In genomic region chr14:23405516-23406025, GRCh38 we compare ENCODE assay signal across 27 cellular contexts. TPM values are rescaled to one million over a fixed set of nuclear protein-coding genes. Genes with fewer than 3 reads are reported as not detected.
"Had no signal": no experiment of that assay in that cellular context is flagged by ENCODE, and none has a peak within 500 bp of the region (broad histone marks: within the 10 kb centered on the region; RNA-seq: fewer than 3 reads in every experiment).

No MANE protein-coding gene starts in this region.

- H3K27me3 Mint-ChIP-seq: activated CD8-positive, alpha-beta T cell treated with anti-CD3 and anti-CD28 coated beads for 36 hours; activated naive CD4-positive, alpha-beta T cell treated with anti-CD3 and anti-CD28 coated beads, Interleukin-2, amount 50 U/mL, for 24 hours had no signal

- H3K27me3 ChIP-seq: ascending aorta, Peyer's patch had no signal

- H3K4me1 ChIP-seq: ascending aorta, breast epithelium, Peyer's patch had no signal

- H3K36me3 ChIP-seq: ascending aorta, breast epithelium, Peyer's patch had no signal

- H3K27ac Mint-ChIP-seq: activated CD4-positive, alpha-beta T cell treated with anti-CD3 and anti-CD28 coated beads, Interleukin-2, amount 10 ng/mL, durations not matched to agents 24 days and 14 days; activated CD8-positive, alpha-beta T cell treated with anti-CD3 and anti-CD28 coated beads for 36 hours; activated naive CD8-positive, alpha-beta T cell treated with anti-CD3 and anti-CD28 coated beads, Interleukin-2, amount 10 ng/mL, durations not matched to agents 7 days and 5 days; activated T-cell treated with anti-CD3 and anti-CD28 coated beads, Interleukin-2, amount 50 U/mL, for 72 hours; activated T-helper 2 cell treated with anti-CD3 and anti-CD28 coated beads, Interferon-gamma antibody, Interleukin-2, Interleukin-4, amounts not matched to agents 10 μg/mL and 5 μg/mL and 100 μg/mL, durations not matched to agents 14 hours and 24 hours and 36 hours had no signal

- H3K9ac ChIP-seq: KMS-11 had no signal

- H3K4me1 Mint-ChIP-seq: activated CD4-positive, alpha-beta T cell treated with anti-CD3 and anti-CD28 coated beads, Interleukin-2, amount 10 ng/mL, durations not matched to agents 24 days and 14 days; activated naive CD4-positive, alpha-beta T cell treated with anti-CD3 and anti-CD28 coated beads, Interleukin-2, amount 50 U/mL, for 24 hours had no signal

- H3K4me2 ChIP-seq: KMS-11 had no signal

- H3K4me3 ChIP-seq: ascending aorta, breast epithelium, Peyer's patch had no signal

- ATAC-seq: activated CD8-positive, alpha-beta T cell treated with anti-CD3 and anti-CD28 coated beads for 36 hours; activated T-cell treated with anti-CD3 and anti-CD28 coated beads, Interleukin-2, amount 50 U/mL, for 72 hours; PC-3 had no signal

- H3K4me3 Mint-ChIP-seq: activated CD4-positive, alpha-beta T cell treated with anti-CD3 and anti-CD28 coated beads, Interleukin-2, amount 10 ng/mL, durations not matched to agents 24 days and 14 days; activated CD8-positive, alpha-beta T cell treated with anti-CD3 and anti-CD28 coated beads for 36 hours; activated naive CD4-positive, alpha-beta T cell treated with anti-CD3 and anti-CD28 coated beads, Interleukin-2, amount 50 U/mL, for 24 hours; activated naive CD8-positive, alpha-beta T cell treated with anti-CD3 and anti-CD28 coated beads, Interleukin-2, amount 10 ng/mL, durations not matched to agents 7 days and 5 days; activated T-cell treated with anti-CD3 and anti-CD28 coated beads, Interleukin-2, amount 50 U/mL, for 72 hours had no signal

- H3K9me3 Mint-ChIP-seq: activated CD4-positive, alpha-beta T cell treated with anti-CD3 and anti-CD28 coated beads, Interleukin-2, amount 10 ng/mL, durations not matched to agents 24 days and 14 days; activated CD8-positive, alpha-beta T cell treated with anti-CD3 and anti-CD28 coated beads for 36 hours; activated naive CD4-positive, alpha-beta T cell treated with anti-CD3 and anti-CD28 coated beads, Interleukin-2, amount 50 U/mL, for 24 hours; activated naive CD8-positive, alpha-beta T cell treated with anti-CD3 and anti-CD28 coated beads, Interleukin-2, amount 10 ng/mL, durations not matched to agents 7 days and 5 days; activated T-cell treated with anti-CD3 and anti-CD28 coated beads, Interleukin-2, amount 50 U/mL, for 72 hours; activated T-helper 2 cell treated with anti-CD3 and anti-CD28 coated beads, Interferon-gamma antibody, Interleukin-2, Interleukin-4, amounts not matched to agents 10 μg/mL and 5 μg/mL and 100 μg/mL, durations not matched to agents 14 hours and 24 hours and 36 hours had no signal

- H3K27ac ChIP-seq: ascending aorta, breast epithelium, KMS-11, Peyer's patch had no signal

- H3K9me3 ChIP-seq: ascending aorta, breast epithelium, Peyer's patch had no signal

- H3K36me3 Mint-ChIP-seq: activated naive CD4-positive, alpha-beta T cell treated with anti-CD3 and anti-CD28 coated beads, Interleukin-2, amount 50 U/mL, for 24 hours; activated naive CD8-positive, alpha-beta T cell treated with anti-CD3 and anti-CD28 coated beads, Interleukin-2, amount 10 ng/mL, durations not matched to agents 7 days and 5 days had no signal

- DNase-seq: activated CD4-positive, alpha-beta T cell treated with anti-CD3 and anti-CD28 coated beads, Interleukin-2, amount 10 ng/mL, durations not matched to agents 24 days and 14 days; activated CD4-positive, alpha-beta T cell treated with anti-CD3 and anti-CD28 coated beads, Interleukin-2, amount 50 U/mL, for 4 hours; activated CD8-positive, alpha-beta T cell treated with anti-CD3 and anti-CD28 coated beads for 36 hours; activated gamma-delta T cell; activated naive CD4-positive, alpha-beta T cell treated with Interleukin-2 at 50 U/mL for 16 hours; activated naive CD8-positive, alpha-beta T cell treated with anti-CD3 and anti-CD28 coated beads, Interleukin-2, amount 10 ng/mL, durations not matched to agents 7 days and 5 days; activated T-cell treated with anti-CD3 and anti-CD28 coated beads, Interleukin-2, amount 50 U/mL, for 1 hour; activated T-cell treated with anti-CD3 and anti-CD28 coated beads, Interleukin-2, amount 50 U/mL, for 72 hours; NCI-H146; NCI-H187; NCI-H2029 treated with DMSO at 0.1 percent for 48 hours; NCI-H510A; NCI-H748 treated with DMSO at 0.1 percent for 48 hours; NK-92 treated with Interleukin-12 subunit alpha and Interleukin-12 subunit beta, amount 100 ng/mL, for 24 hours; PC-3; Peyer's patch; RPMI8226; T1000 had no signal

RNA-seq across cellular contexts. Expression of gene MYH6, which starts 2.5 kb away (rescaled TPM):
- total RNA-seq: activated CD8-positive, alpha-beta memory T cell treated with anti-CD3 and anti-CD28 coated beads for 36 hours; activated CD8-positive, alpha-beta T cell treated with anti-CD3 and anti-CD28 coated beads for 36 hours; activated naive CD8-positive, alpha-beta T cell treated with anti-CD3 and anti-CD28 coated beads, Interleukin-2, amount 10 ng/mL, durations not matched to agents 7 days and 5 days; ascending aorta; breast epithelium; M059J; PC-3; Peyer's patch; T-helper 2 cell treated with Interferon-gamma antibody and Interleukin-4, amounts not matched to agents 100 ng/mL and 5 ng/mL, for 36 hours had no signal

RNA-seq across cellular contexts. Expression of gene CMTM5, which starts 28.7 kb away (rescaled TPM):
- total RNA-seq: activated CD4-positive, alpha-beta T cell treated with anti-CD3 and anti-CD28 coated beads, Interleukin-2, amount 10 ng/mL, durations not matched to agents 24 days and 14 days; activated CD8-positive, alpha-beta memory T cell treated with anti-CD3 and anti-CD28 coated beads for 36 hours; activated CD8-positive, alpha-beta T cell treated with anti-CD3 and anti-CD28 coated beads for 36 hours; activated naive CD8-positive, alpha-beta T cell treated with anti-CD3 and anti-CD28 coated beads, Interleukin-2, amount 10 ng/mL, durations not matched to agents 7 days and 5 days; activated T-helper 2 cell treated with anti-CD3 and anti-CD28 coated beads, Interferon-gamma antibody, Interleukin-2, Interleukin-4, amounts not matched to agents 10 μg/mL and 5 μg/mL and 100 μg/mL, durations not matched to agents 14 hours and 24 hours and 36 hours; M059J; PC-3; Peyer's patch; T-helper 1 cell treated with Interleukin-12 subunit alpha and Interleukin-12 subunit beta and Interleukin-4 antibody, amounts not matched to agents 30 ng/mL and 1 ng/mL, for 36 hours; T-helper 2 cell treated with Interferon-gamma antibody and Interleukin-4, amounts not matched to agents 100 ng/mL and 5 ng/mL, for 36 hours had no signal

RNA-seq across cellular contexts. Expression of gene MYH7, which starts 29.9 kb away (rescaled TPM):
- total RNA-seq: activated CD4-positive, alpha-beta T cell treated with anti-CD3 and anti-CD28 coated beads, Interleukin-2, amount 10 ng/mL, durations not matched to agents 24 days and 14 days; activated CD8-positive, alpha-beta memory T cell treated with anti-CD3 and anti-CD28 coated beads for 36 hours; activated CD8-positive, alpha-beta T cell treated with anti-CD3 and anti-CD28 coated beads for 36 hours; activated naive CD8-positive, alpha-beta T cell treated with anti-CD3 and anti-CD28 coated beads, Interleukin-2, amount 10 ng/mL, durations not matched to agents 7 days and 5 days; activated T-helper 2 cell treated with anti-CD3 and anti-CD28 coated beads, Interferon-gamma antibody, Interleukin-2, Interleukin-4, amounts not matched to agents 10 μg/mL and 5 μg/mL and 100 μg/mL, durations not matched to agents 14 hours and 24 hours and 36 hours; ascending aorta; breast epithelium; M059J; PC-3; T-helper 2 cell treated with Interferon-gamma antibody and Interleukin-4, amounts not matched to agents 100 ng/mL and 5 ng/mL, for 36 hours had no signal

RNA-seq across cellular contexts. Expression of gene IL25, which starts 33.0 kb away (rescaled TPM):
- total RNA-seq: activated CD4-positive, alpha-beta T cell treated with anti-CD3 and anti-CD28 coated beads, Interleukin-2, amount 10 ng/mL, durations not matched to agents 24 days and 14 days; activated CD8-positive, alpha-beta memory T cell treated with anti-CD3 and anti-CD28 coated beads for 36 hours; activated CD8-positive, alpha-beta T cell treated with anti-CD3 and anti-CD28 coated beads for 36 hours; activated T-cell treated with anti-CD3 and anti-CD28 coated beads, Interleukin-2, amount 50 U/mL, for 72 hours; activated T-helper 2 cell treated with anti-CD3 and anti-CD28 coated beads, Interferon-gamma antibody, Interleukin-2, Interleukin-4, amounts not matched to agents 10 μg/mL and 5 μg/mL and 100 μg/mL, durations not matched to agents 14 hours and 24 hours and 36 hours; ascending aorta; breast epithelium; M059J; PC-3; Peyer's patch; T-helper 1 cell treated with Interleukin-12 subunit alpha and Interleukin-12 subunit beta and Interleukin-4 antibody, amounts not matched to agents 30 ng/mL and 1 ng/mL, for 36 hours; T-helper 2 cell treated with Interferon-gamma antibody and Interleukin-4, amounts not matched to agents 100 ng/mL and 5 ng/mL, for 36 hours had no signal

RNA-seq across cellular contexts. Expression of gene EFS, which starts 40.6 kb away (rescaled TPM):
- total RNA-seq: activated CD4-positive, alpha-beta T cell treated with anti-CD3 and anti-CD28 coated beads, Interleukin-2, amount 10 ng/mL, durations not matched to agents 24 days and 14 days; activated CD8-positive, alpha-beta memory T cell treated with anti-CD3 and anti-CD28 coated beads for 36 hours; activated CD8-positive, alpha-beta T cell treated with anti-CD3 and anti-CD28 coated beads for 36 hours; activated naive CD8-positive, alpha-beta T cell treated with anti-CD3 and anti-CD28 coated beads, Interleukin-2, amount 10 ng/mL, durations not matched to agents 7 days and 5 days; activated T-helper 2 cell treated with anti-CD3 and anti-CD28 coated beads, Interferon-gamma antibody, Interleukin-2, Interleukin-4, amounts not matched to agents 10 μg/mL and 5 μg/mL and 100 μg/mL, durations not matched to agents 14 hours and 24 hours and 36 hours; T-helper 1 cell treated with Interleukin-12 subunit alpha and Interleukin-12 subunit beta and Interleukin-4 antibody, amounts not matched to agents 30 ng/mL and 1 ng/mL, for 36 hours; T-helper 2 cell treated with Interferon-gamma antibody and Interleukin-4, amounts not matched to agents 100 ng/mL and 5 ng/mL, for 36 hours had no signal
